In the genomic region with DNA sequence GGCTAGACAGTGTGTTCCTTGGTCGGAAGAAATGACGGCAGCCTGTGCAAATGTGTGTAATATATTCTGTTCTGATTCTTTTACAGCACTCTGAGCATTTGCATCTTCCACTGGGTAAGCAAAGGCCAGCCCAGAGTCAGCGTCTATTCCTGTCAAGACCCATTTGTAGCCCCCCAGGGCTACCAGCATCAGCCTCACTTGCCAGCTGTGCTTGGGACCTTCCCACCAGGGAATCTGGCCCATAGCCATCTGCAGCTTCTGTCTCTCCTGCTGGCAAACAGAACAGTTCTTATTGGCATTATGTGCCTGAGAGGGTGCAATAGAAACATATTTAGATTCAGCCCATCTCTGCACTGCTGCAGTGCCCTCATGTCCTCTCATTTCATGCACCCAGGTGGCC, we compare ENCODE assay signal across 9 cellular contexts. TPM values are rescaled to one million over a fixed set of nuclear protein-coding genes. Genes with fewer than 3 reads are reported as not detected.
"Had no signal": no experiment of that assay in that cellular context is flagged by ENCODE, and none has a peak within 500 bp of the region (broad histone marks: within the 10 kb centered on the region; RNA-seq: fewer than 3 reads in every experiment).

No MANE protein-coding gene starts in this region.

- H3K4me1 Mint-ChIP-seq: IgD-negative memory B cell had no signal

- H3K27ac Mint-ChIP-seq: IgD-negative memory B cell had no signal

- H3K27ac ChIP-seq: HL-60 had no signal

- ATAC-seq: HepG2, K562 had no signal

- H3K4me3 ChIP-seq: K562 had no signal

- FAIRE-seq: HepG2, HTR-8/SVneo, K562 had no signal

- DNase-seq: IMR-90, KBM-7 had no signal

RNA-seq across cellular contexts. Expression of a gene that starts 6.0 kb away (rescaled TPM):
- total RNA-seq: HT-29, HT1080, IMR-90 had no signal
- polyA plus RNA-seq: IgD-negative memory B cell, IMR-90 had no signal

RNA-seq across cellular contexts. Expression of a gene that starts 54.6 kb away (rescaled TPM):
- total RNA-seq: HepG2, HT-29, HT1080, IMR-90, K562 had no signal
- polyA plus RNA-seq: HepG2, IgD-negative memory B cell, IMR-90, K562 had no signal
